Comparison of ENCODE assay signal across 8 cellular contexts in the genomic region with DNA sequence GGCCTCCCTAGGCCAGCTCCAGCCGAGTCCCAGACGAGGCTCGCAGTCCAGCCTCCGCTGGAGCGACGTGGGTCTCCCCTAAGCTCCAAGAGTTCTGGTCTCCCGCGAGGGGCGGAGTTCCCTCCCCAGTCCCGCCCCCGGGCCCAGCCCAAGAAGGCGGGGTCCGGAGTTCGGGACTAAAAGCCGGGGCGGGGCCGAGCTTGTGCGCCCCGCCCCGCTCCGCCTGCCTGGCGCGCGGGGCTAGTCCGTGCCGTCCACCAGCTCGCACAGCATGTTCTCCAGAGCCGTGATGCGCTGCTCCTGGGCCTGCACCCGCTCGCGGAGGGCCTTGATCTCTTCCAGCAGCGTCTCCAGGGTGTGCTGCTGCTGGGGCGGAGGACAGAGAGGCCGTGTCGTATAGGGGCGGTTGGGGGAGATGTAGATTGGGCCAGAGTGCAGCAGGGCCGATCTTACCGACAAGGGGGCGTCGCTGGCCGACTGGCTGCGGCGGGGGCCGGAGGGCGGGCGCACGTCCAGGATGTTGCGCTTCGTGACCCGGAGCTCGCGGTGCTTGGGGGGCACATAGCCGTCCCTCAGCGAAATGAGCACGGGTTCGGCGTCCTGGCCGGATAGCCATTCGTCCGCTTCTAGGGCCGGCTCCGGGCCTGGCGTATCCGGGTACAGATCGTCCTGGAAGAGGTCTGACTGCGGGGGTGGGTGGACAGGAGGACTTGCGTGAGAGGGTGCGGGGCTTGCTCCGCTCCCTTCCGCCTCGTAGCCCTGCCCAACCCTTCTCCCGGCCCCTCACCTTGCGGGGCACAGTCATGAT. TPM values are rescaled to one million over a fixed set of nuclear protein-coding genes. Genes with fewer than 3 reads are reported as not detected.
DNase-seq lines count a peak whose midpoint lies in the region; ATAC-seq, FAIRE-seq and TF ChIP-seq lines count a peak whose summit lies in the region.

No MANE protein-coding gene starts in this region.

- ATAC-seq in HG03280 (IDR thresholded peaks at IDR 0.05; ENCODE audit: unreplicated experiment) (peak; percentile 56), RWPE2 (ENCODE audit: low read depth) (peak; percentile 83), HG02938 (IDR thresholded peaks at IDR 0.05; ENCODE audit: unreplicated experiment) (no peak)

- H3K4me3 ChIP-seq in RWPE2 (ENCODE audit: severe bottlenecking) (peak overlapping the region; percentile 16), neutrophil (ENCODE audit: low read depth in 1 of 2, low read length in 1 of 2) (peak overlapping the region; percentile 50 to 67), subcutaneous abdominal adipose tissue (ENCODE audit: low read depth in 1 of 5, low read length in 5 of 5) (peak overlapping the region; percentile 35 to 69 (median 59))

- H3K36me3 ChIP-seq in RWPE2 (ENCODE audit: low read depth) (no peaks in the 10 kb centered on the region), neutrophil (no peaks in the 10 kb centered on the region), subcutaneous abdominal adipose tissue (ENCODE audit: control insufficient read depth in 5 of 5, insufficient read depth in 5 of 5, low read length in 5 of 5) (no peaks in the 10 kb centered on the region)

- TF ChIP-seq CTCF in GM13977 (IDR thresholded peaks at IDR 0.05; ENCODE audit: extremely low read depth, insufficient read depth, missing control alignments) (no peak), RWPE2 (IDR thresholded peaks at IDR 0.05; ENCODE audit: poor library complexity, severe bottlenecking) (no peak), neutrophil (IDR thresholded peaks at IDR 0.05) (peak; percentile 20)

- FAIRE-seq in frontal cortex (lab: Jason Lieb, UNC), result no peak

- H3K9ac ChIP-seq in subcutaneous abdominal adipose tissue (ENCODE audit: low read length in 5 of 5), result peak overlapping the region in 1 of 5 donors; percentile 0

- in situ Hi-C loops in GM13977 (cut with MboI; ENCODE audit: low pct_unique_long_range_greater_than_20kb, low sequenced_read_pairs, unreplicated experiment), result no loop called here

- H3K27me3 ChIP-seq in RWPE2 (ENCODE audit: insufficient read depth, poor library complexity, severe bottlenecking), result peaks cover 6% of the 10 kb centered on the region
- H3K27me3 ChIP-seq in neutrophil, result peaks cover 100% of the 10 kb centered on the region
- peaks cover 0 to 5% (median 0%) of the 10 kb centered on the region in 5 donors for H3K27me3 ChIP-seq in subcutaneous abdominal adipose tissue (ENCODE audit: control insufficient read depth in 5 of 5, insufficient read depth in 4 of 5, low read length in 5 of 5)

- H3K4me1 ChIP-seq in RWPE2 (ENCODE audit: insufficient read depth, poor library complexity, severe bottlenecking), result peaks cover 11% of the 10 kb centered on the region
- peaks cover 55 to 56% of the 10 kb centered on the region in 2 experiments for H3K4me1 ChIP-seq in neutrophil (ENCODE audit: control insufficient read depth in 1 of 2, insufficient read depth in 1 of 2, low read depth in 1 of 2, low read length in 1 of 2)
- peaks cover 6 to 59% (median 53%) of the 10 kb centered on the region in 5 donors for H3K4me1 ChIP-seq in subcutaneous abdominal adipose tissue (ENCODE audit: control insufficient read depth in 5 of 5, insufficient read depth in 5 of 5, low read length in 5 of 5)

- H3K9me3 ChIP-seq in RWPE2 (ENCODE audit: severe bottlenecking) (no peaks in the 10 kb centered on the region), neutrophil (no peaks in the 10 kb centered on the region), subcutaneous abdominal adipose tissue (ENCODE audit: control insufficient read depth in 5 of 5, low read length in 5 of 5) (no peaks in the 10 kb centered on the region)

- H3K27ac ChIP-seq in RWPE2 (ENCODE audit: poor library complexity, severe bottlenecking) (no peak overlapping the region), neutrophil (peak overlapping the region; percentile 16), subcutaneous abdominal adipose tissue (ENCODE audit: low read depth, low read length) (no peak overlapping the region)

- DNase-seq in GM13977 (ENCODE audit: low spot score), result peak; percentile 96
- DNase-seq in RWPE2 (ENCODE audit: low spot score), result peak; percentile 72
- DNase-seq in activated naive CD4-positive, alpha-beta T cell treated with anti-CD3 and anti-CD28 coated beads, Interleukin-2, amount 50 U/mL, for 16 hours, result peak; percentile 84
- peak; percentile 94 to 96 for DNase-seq in frontal cortex (ENCODE audit: low spot score in 2 of 2)

RNA-seq across cellular contexts. Expression of gene CORO6, which starts 7.0 kb away (rescaled TPM):
- total RNA-seq in frontal cortex, result 0.82 TPM

RNA-seq across cellular contexts. Expression of gene ANKRD13B, which starts 22.8 kb away (rescaled TPM):
- 19.6 TPM for total RNA-seq in frontal cortex

RNA-seq across cellular contexts. Expression of gene GIT1, which starts 26.2 kb away (rescaled TPM):
- total RNA-seq in frontal cortex, result 30.6 TPM

RNA-seq across cellular contexts. Expression of gene TP53I13, which starts 47.2 kb away (rescaled TPM):
- total RNA-seq in frontal cortex, result 4.9 TPM

RNA-seq across cellular contexts. Expression of gene ABHD15, which starts 48.9 kb away (rescaled TPM):
- 0.41 TPM for total RNA-seq in frontal cortex
